In genomic region chr7:4993471-4993870, GRCh38 we compare ENCODE assay signal across 25 cellular contexts. TPM values are rescaled to one million over a fixed set of nuclear protein-coding genes. Genes with fewer than 3 reads are reported as not detected.
"Had no signal": no experiment of that assay in that cellular context is flagged by ENCODE, and none has a peak within 500 bp of the region (broad histone marks: within the 10 kb centered on the region; RNA-seq: fewer than 3 reads in every experiment).

No MANE protein-coding gene starts in this region.

- DNase-seq: IMR-90, Karpas-422, KG1, MG63, NCI-H1092, NCI-H1105 treated with DMSO at 0.1 percent for 48 hours, NCI-H1417 treated with DMSO at 0.1 percent for 48 hours, NCI-H146, NCI-H1694 treated with DMSO at 0.1 percent for 48 hours, NCI-H1930, NCI-H2081, NCI-H2107, NCI-H2227 treated with DMSO at 0.1 percent for 48 hours, NCI-H524, NCI-H526 treated with DMSO at 0.1 percent for 48 hours, NCI-H774, PC-3, SHP77, SK-N-SH had no signal

- ATAC-seq: HepG2, Panc1, PC-3 had no signal

RNA-seq across cellular contexts. Expression of gene MMD2, which starts 34.5 kb away (rescaled TPM):
- total RNA-seq: HepG2, HT-29, IMR-90, NCI-H460, OCI-LY7, PC-3, SK-MEL-5 had no signal
